20 cellular contexts compared by ENCODE assay signal in genomic region chr22:48594757-48595510, GRCh38.
"Had no signal": no experiment of that assay in that cellular context is flagged by ENCODE, and none has a peak within 500 bp of the region (broad histone marks: within the 10 kb centered on the region; RNA-seq: fewer than 3 reads in every experiment).

No MANE protein-coding gene starts in this region.

- DNase-seq: activated B cell treated with CpG ODN at 0.5 μM for 24 hours; activated CD4-positive, alpha-beta T cell treated with anti-CD3 and anti-CD28 coated beads for 36 hours; activated naive CD4-positive, alpha-beta T cell; activated T-cell treated with anti-CD3 and anti-CD28 coated beads for 4 hours; activated T-cell treated with anti-CD3 and anti-CD28 coated beads, Interleukin-2, amount 50 U/mL, for 72 hours; anterior cingulate cortex; effector CD8-positive, alpha-beta T cell; esophagus squamous epithelium; foreskin melanocyte; left cardiac atrium; naive B cell; nephron progenitor cell; ovary; sigmoid colon; small intestine; stimulated activated CD4-positive, alpha-beta T cell treated with anti-CD3 and anti-CD28 coated beads, Interleukin-1b, Interleukin-23, amount 100 ng/mL, for 48 hours; stimulated activated naive CD4-positive, alpha-beta T cell treated with Interleukin-2 at 50 U/mL for 16 hours had no signal

- ATAC-seq: activated CD4-positive, alpha-beta T cell treated with anti-CD3 and anti-CD28 coated beads for 36 hours; activated naive CD4-positive, alpha-beta T cell treated with anti-CD3 and anti-CD28 coated beads, Interleukin-2, amount 50 U/mL, for 72 hours; activated T-cell treated with anti-CD3 and anti-CD28 coated beads, Interleukin-2, amount 50 U/mL, for 72 hours; left cardiac atrium had no signal

- H3K27ac ChIP-seq: epithelial cell of prostate, esophagus squamous epithelium, ovary, sigmoid colon had no signal

- H3K9me3 ChIP-seq: esophagus squamous epithelium, ovary, sigmoid colon, tibial nerve had no signal

- H3K27me3 ChIP-seq: ovary, tibial nerve had no signal

- H3K4me1 ChIP-seq: esophagus squamous epithelium, sigmoid colon had no signal

- H3K36me3 ChIP-seq: esophagus squamous epithelium, ovary, sigmoid colon had no signal

- H3K4me3 ChIP-seq: esophagus squamous epithelium, ovary, sigmoid colon, tibial nerve had no signal
